ENCODE assay signal across 27 cellular contexts in genomic region chr14:27958757-27959156, GRCh38.
"Had no signal": no experiment of that assay in that cellular context is flagged by ENCODE, and none has a peak within 500 bp of the region (broad histone marks: within the 10 kb centered on the region; RNA-seq: fewer than 3 reads in every experiment).

No MANE protein-coding gene starts in this region.

- H3K27ac ChIP-seq: stomach, suprapubic skin, testis, thoracic aorta, thyroid gland, tibial artery, tibial nerve, transverse colon, upper lobe of left lung, upper lobe of right lung, uterus, vagina had no signal

- H3K4me1 ChIP-seq: stomach, suprapubic skin, testis, thyroid gland, tibial artery, tibial nerve, transverse colon, upper lobe of left lung, upper lobe of right lung, uterus, vagina had no signal

- H3K36me3 ChIP-seq: stomach, suprapubic skin, thoracic aorta, thyroid gland, tibial artery, tibial nerve, transverse colon, upper lobe of left lung, upper lobe of right lung, uterus, vagina had no signal

- H3K4me3 ChIP-seq: stomach, suprapubic skin, testis, thoracic aorta, thyroid gland, tibial artery, tibial nerve, transverse colon, upper lobe of left lung, upper lobe of right lung, uterus, vagina had no signal

- ATAC-seq: stimulated activated effector memory CD8-positive, alpha-beta T cell treated with anti-CD3 and anti-CD28 coated beads, Interleukin-12 subunit alpha, Interleukin-12 subunit beta, amount 100 ng/mL, for 72 hours; stimulated activated memory B cell treated with anti-CD40 and anti-IgM and Interleukin-4, amounts not matched to agents 10 μg/mL and 1 μg/mL and 100 μg/mL, for 72 hours; stimulated activated naive B cell treated with anti-CD40 and anti-IgM and Interleukin-4, amounts not matched to agents 10 μg/mL and 1 μg/mL and 100 μg/mL, for 72 hours; stimulated activated naive CD8-positive, alpha-beta T cell treated with anti-CD3 and anti-CD28 coated beads, Interleukin-15, amount 100 ng/mL, for 72 hours; stimulated activated naive CD8-positive, alpha-beta T cell treated with anti-CD3 and anti-CD28 coated beads, Interleukin-15, Interleukin-2, amounts not matched to agents 100 U/mL and 50 U/mL, for 24 hours; upper lobe of right lung had no signal

- DNase-seq: stimulated activated CD4-positive, alpha-beta T cell treated with anti-CD3 and anti-CD28 coated beads, Interleukin-2, amount 100 ng/mL, for 48 hours; stimulated activated CD4-positive, alpha-beta T cell treated with anti-CD3 and anti-CD28 coated beads, Interleukin-4, amount 100 ng/mL, for 1 hour; stimulated activated CD4-positive, alpha-beta T cell treated with anti-CD3 and anti-CD28 coated beads, Interleukin-4, amount 100 ng/mL, for 24 hours; stimulated activated CD4-positive, alpha-beta T cell treated with anti-CD3 and anti-CD28 coated beads, Interleukin-4, amount 100 ng/mL, for 4 hours; stimulated activated CD8-positive, alpha-beta memory T cell treated with anti-CD3 and anti-CD28 coated beads, Interleukin-4, amount 100 ng/mL, for 48 hours; stimulated activated naive B cell treated with anti-CD40 and anti-IgM and Interleukin-4, amounts not matched to agents 10 μg/mL and 1 μg/mL and 100 μg/mL, for 72 hours; stimulated activated naive CD4-positive, alpha-beta T cell; stimulated activated naive CD4-positive, alpha-beta T cell treated with Interleukin-2 at 50 U/mL for 16 hours; stimulated activated naive CD8-positive, alpha-beta T cell treated with anti-CD3 and anti-CD28 coated beads, Interleukin-15, amount 100 ng/mL, for 72 hours; stimulated activated naive CD8-positive, alpha-beta T cell treated with anti-CD3 and anti-CD28 coated beads, Interleukin-15, Interleukin-2, amounts not matched to agents 100 U/mL and 50 U/mL, for 24 hours; stomach; substantia nigra; testis; thyroid gland; tibial artery; transverse colon; trophoblast cell; upper lobe of left lung; upper lobe of right lung; uterus had no signal

- H3K9me3 ChIP-seq: suprapubic skin, testis, thoracic aorta, thyroid gland, tibial artery, tibial nerve, transverse colon, upper lobe of left lung, uterus, vagina had no signal

- FAIRE-seq: urothelium cell line had no signal

- H3K27me3 ChIP-seq: stomach, suprapubic skin, testis, thyroid gland, tibial artery, tibial nerve, transverse colon, upper lobe of left lung, upper lobe of right lung, uterus, vagina had no signal
